In the genomic region with DNA sequence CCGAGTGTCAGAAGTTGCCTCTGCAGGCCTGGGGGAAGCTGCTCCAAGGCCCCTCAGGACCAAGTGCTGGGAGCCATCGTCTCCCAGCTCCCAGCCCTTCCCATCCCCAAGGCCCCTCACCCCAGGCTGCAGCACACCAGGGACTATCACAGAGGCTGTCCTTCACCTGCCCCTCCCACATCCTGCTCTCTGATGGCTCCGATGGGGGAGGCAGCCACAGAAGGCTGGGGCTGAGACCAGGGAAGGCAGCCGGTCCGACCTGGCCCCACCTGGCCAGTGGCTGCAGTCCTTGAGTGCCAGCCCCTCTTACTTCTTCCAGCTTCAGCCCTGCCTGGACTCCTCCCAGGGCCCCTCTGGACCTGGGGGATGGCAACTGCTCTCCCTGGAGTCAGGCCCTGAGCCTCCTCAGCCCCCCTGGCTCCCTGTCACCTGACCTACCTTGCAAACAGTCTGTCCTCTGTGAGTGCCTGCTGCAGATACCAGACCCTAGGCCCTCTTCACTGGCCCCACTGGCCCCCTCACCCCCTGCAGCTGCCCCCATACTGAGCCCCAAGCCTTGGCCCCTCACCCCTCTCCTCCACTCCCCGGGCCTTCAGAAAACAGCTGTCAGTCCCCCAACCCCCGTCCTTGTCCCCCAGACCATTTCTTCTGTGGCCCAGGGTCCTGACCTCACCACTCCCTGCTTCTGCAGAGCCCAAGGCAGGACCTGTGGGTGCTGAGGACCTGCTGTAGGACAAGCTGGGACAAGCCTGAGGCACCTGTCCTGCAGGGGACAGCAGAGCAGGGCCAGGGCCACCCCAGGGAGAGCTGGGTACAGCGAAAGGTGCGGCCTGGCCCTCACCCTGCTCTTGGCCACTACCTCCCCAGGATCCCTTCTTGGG, we compare ENCODE assay signal across 21 cellular contexts. TPM values are rescaled to one million over a fixed set of nuclear protein-coding genes. Genes with fewer than 3 reads are reported as not detected.
DNase-seq lines count a peak whose midpoint lies in the region; ATAC-seq and TF ChIP-seq lines count a peak whose summit lies in the region.
"Had no signal": no experiment of that assay in that cellular context is flagged by ENCODE, and none has a peak within 500 bp of the region (broad histone marks: within the 10 kb centered on the region; RNA-seq: fewer than 3 reads in every experiment).

No MANE protein-coding gene starts in this region.

- H4K5ac ChIP-seq in IMR-90 (ENCODE audit: low read depth, low read length) = no peak overlapping the region

- H3K9ac ChIP-seq in IMR-90 (ENCODE audit: low read depth, low read length) = no peak overlapping the region
- no peak overlapping the region for H3K9ac ChIP-seq in endodermal cell (ENCODE audit: extremely low read depth, low read length, poor library complexity, severe bottlenecking)
- no peak overlapping the region for H3K9ac ChIP-seq in trophoblast cell (ENCODE audit: low read length)

- POLR2A ChIA-PET in IMR-90 (lab: Charles Lee; ENCODE audit: unreplicated experiment) (interaction anchor here (1.3 kb wide), 1 partner anchor 12 kb away, joined by 4 read pairs; no protein-coding TSS in a partner anchor), OCI-LY7 (lab: Charles Lee) (no interaction called here)

- H2BK20ac ChIP-seq in IMR-90 (ENCODE audit: low read depth, low read length) = no peak overlapping the region

- TF ChIP-seq CTCF in IMR-90 (conservative IDR thresholded peaks at IDR 0.05; ENCODE audit: low read depth, low read length) (no peak), endodermal cell (conservative IDR thresholded peaks at IDR 0.05) (no peak), OCI-LY7 (conservative IDR thresholded peaks at IDR 0.05; ENCODE audit: low read length) (no peak)

- H3K4me2 ChIP-seq in IMR-90 (ENCODE audit: low read depth, low read length) = no peak overlapping the region
- no peak overlapping the region for H3K4me2 ChIP-seq in trophoblast cell (ENCODE audit: low read length)
- no peak overlapping the region for H3K4me2 ChIP-seq in OCI-LY7 (ENCODE audit: low read length)

- H2BK120ac ChIP-seq in IMR-90 (ENCODE audit: low read depth, low read length) (no peak overlapping the region), trophoblast cell (ENCODE audit: insufficient read depth, low read length, poor library complexity) (no peak overlapping the region)

- BruUV-seq in IMR-90 (replicated peaks; lab: Mats Ljungman, UMichigan) (no TSS peak), OCI-LY7 (replicated peaks; lab: Mats Ljungman, UMichigan) (no TSS peak)

- DNase-seq in activated naive CD4-positive, alpha-beta T cell treated with anti-CD3 and anti-CD28 coated beads, Interleukin-2, amount 10 ng/mL, durations not matched to agents 7 days and 5 days = no peak
- DNase-seq in activated naive CD4-positive, alpha-beta T cell treated with anti-CD3 and anti-CD28 coated beads, Interleukin-2, amount 50 U/mL, for 16 hours = no peak
- no peak for DNase-seq in IMR-90
- DNase-seq in endodermal cell = peak; percentile 74
- DNase-seq in trophoblast cell = no peak
- no peak for DNase-seq in stimulated activated CD4-positive, alpha-beta T cell treated with anti-CD3 and anti-CD28 coated beads, Interleukin-2, amount 100 ng/mL, for 24 hours
- no peak for DNase-seq in OCI-LY7 (ENCODE audit: low spot score)
- DNase-seq: adrenal gland; GOT3; heart left ventricle; Karpas-422; left ventricle myocardium superior; NCI-H187; right cardiac atrium; stimulated activated CD4-positive, alpha-beta T cell treated with anti-CD3 and anti-CD28 coated beads, Interleukin-15, amount 100 ng/mL, for 24 hours; substantia nigra had no signal

- no peaks in the 10 kb centered on the region for H3K36me3 Mint-ChIP-seq in activated naive CD4-positive, alpha-beta T cell treated with anti-CD3 and anti-CD28 coated beads, Interleukin-2, amount 10 ng/mL, durations not matched to agents 7 days and 5 days
- no peaks in the 10 kb centered on the region for H3K36me3 Mint-ChIP-seq in endodermal cell (ENCODE audit: low read depth)

- TF ChIP-seq RAD21 in IMR-90 (IDR thresholded peaks at IDR 0.05; ENCODE audit: low read length) = no peak

- no peak overlapping the region for H2BK12ac ChIP-seq in trophoblast cell (ENCODE audit: low read length)

- H2AK5ac ChIP-seq in IMR-90 (ENCODE audit: low read depth, low read length) = no peak overlapping the region
- H2AK5ac ChIP-seq in trophoblast cell (ENCODE audit: low read length) = no peak overlapping the region

- H2BK5ac ChIP-seq in IMR-90 (ENCODE audit: low read depth, low read length, poor library complexity, severe bottlenecking) (no peak overlapping the region), trophoblast cell (ENCODE audit: low read depth, low read length, poor library complexity) (no peak overlapping the region)

- no peak overlapping the region for H3K4me3 Mint-ChIP-seq in activated naive CD4-positive, alpha-beta T cell treated with anti-CD3 and anti-CD28 coated beads, Interleukin-2, amount 10 ng/mL, durations not matched to agents 7 days and 5 days
- H3K4me3 Mint-ChIP-seq in endodermal cell = no peak overlapping the region

- H3K4me1 ChIP-seq in IMR-90 (ENCODE audit: control insufficient read depth, insufficient read depth, low read length) (no peaks in the 10 kb centered on the region), endodermal cell (ENCODE audit: control insufficient read depth, insufficient read depth, low read length) (no peaks in the 10 kb centered on the region), trophoblast cell (ENCODE audit: control insufficient read depth in 1 of 2, insufficient read depth in 2 of 2, low read length in 2 of 2) (no peaks in the 10 kb centered on the region), OCI-LY7 (ENCODE audit: insufficient read depth, low read length, poor library complexity, severe bottlenecking) (no peaks in the 10 kb centered on the region)
- H3K4me1 ChIP-seq: adrenal gland, heart left ventricle had no signal

- H3K9me1 ChIP-seq in IMR-90 (ENCODE audit: insufficient read depth, low read length) = no peaks in the 10 kb centered on the region

- no peak overlapping the region for H3K56ac ChIP-seq in IMR-90 (ENCODE audit: extremely low read depth, insufficient read depth, low read length)

- no peaks in the 10 kb centered on the region for H3K9me3 ChIP-seq in IMR-90 (ENCODE audit: control insufficient read depth, insufficient read depth, low read length)
- H3K9me3 ChIP-seq in endodermal cell (ENCODE audit: control insufficient read depth, low read length) = no peaks in the 10 kb centered on the region
- H3K9me3 ChIP-seq in trophoblast cell (ENCODE audit: insufficient read depth, low read depth, low read length) = no peaks in the 10 kb centered on the region
- no peaks in the 10 kb centered on the region for H3K9me3 ChIP-seq in OCI-LY7 (ENCODE audit: low read length)
- H3K9me3 ChIP-seq: adrenal gland, heart left ventricle had no signal

- H3K27me3 ChIP-seq in IMR-90 (ENCODE audit: control insufficient read depth, insufficient read depth, low read length) = no peaks in the 10 kb centered on the region; the same call in 1 of the 2 replicates
- H3K27me3 ChIP-seq in endodermal cell (ENCODE audit: control insufficient read depth, insufficient read depth, low read length, poor library complexity, severe bottlenecking) = no peaks in the 10 kb centered on the region
- H3K27me3 ChIP-seq in trophoblast cell (ENCODE audit: insufficient read depth, low read length) = no peaks in the 10 kb centered on the region
- H3K27me3 ChIP-seq: adrenal gland had no signal

- no peak overlapping the region for H4K91ac ChIP-seq in IMR-90 (ENCODE audit: insufficient read depth, low read depth, low read length)
- peak overlapping the region; percentile 28 for H4K91ac ChIP-seq in trophoblast cell (ENCODE audit: low read depth, low read length)

- no peak overlapping the region for H4K12ac ChIP-seq in trophoblast cell (ENCODE audit: low read depth, low read length)

- H3K9me2 ChIP-seq in OCI-LY7 (ENCODE audit: insufficient read depth, low read length) = no peaks in the 10 kb centered on the region

- H2BK15ac ChIP-seq in IMR-90 (ENCODE audit: low read depth, low read length) = no peak overlapping the region

- H3K27ac ChIP-seq in IMR-90 (ENCODE audit: insufficient read depth, low read length) (no peak overlapping the region), endodermal cell (ENCODE audit: low read depth, low read length) (no peak overlapping the region), trophoblast cell (ENCODE audit: low read depth, low read length) (no peak overlapping the region), OCI-LY7 (ENCODE audit: low read depth, low read length, poor library complexity, severe bottlenecking) (no peak overlapping the region)
- H3K27ac ChIP-seq: adrenal gland, C4-2B, heart left ventricle had no signal

- H3K36me3 ChIP-seq in IMR-90 (ENCODE audit: control insufficient read depth, insufficient read depth, low read length) (no peaks in the 10 kb centered on the region), endodermal cell (ENCODE audit: control insufficient read depth, insufficient read depth, low read length) (no peaks in the 10 kb centered on the region), trophoblast cell (ENCODE audit: control insufficient read depth in 1 of 2, insufficient read depth in 2 of 2, low read length in 2 of 2) (no peaks in the 10 kb centered on the region), OCI-LY7 (ENCODE audit: insufficient read depth, low read length) (no peaks in the 10 kb centered on the region)
- H3K36me3 ChIP-seq: adrenal gland, heart left ventricle had no signal

- no peak overlapping the region for H3K23ac ChIP-seq in IMR-90 (ENCODE audit: low read depth, low read length)
- no peak overlapping the region for H3K23ac ChIP-seq in trophoblast cell (ENCODE audit: low read length)

- peaks cover 11% of the 10 kb centered on the region for H3K4me1 Mint-ChIP-seq in activated naive CD4-positive, alpha-beta T cell treated with anti-CD3 and anti-CD28 coated beads, Interleukin-2, amount 10 ng/mL, durations not matched to agents 7 days and 5 days
- peaks cover 2% of the 10 kb centered on the region for H3K4me1 Mint-ChIP-seq in endodermal cell

- dilution Hi-C loops in IMR-90 (cut with HindIII; ENCODE audit: low sequenced_read_pairs, unreplicated experiment) = no loop called here

- peak overlapping the region; percentile 24 for H3K27ac Mint-ChIP-seq in activated naive CD4-positive, alpha-beta T cell treated with anti-CD3 and anti-CD28 coated beads, Interleukin-2, amount 10 ng/mL, durations not matched to agents 7 days and 5 days
- H3K27ac Mint-ChIP-seq in endodermal cell = peak overlapping the region; percentile 80

- H3K4me3 ChIP-seq in IMR-90 (ENCODE audit: insufficient read depth, low read depth, low read length) (no peak overlapping the region), endodermal cell (ENCODE audit: low read length) (no peak overlapping the region), trophoblast cell (ENCODE audit: low read depth, low read length) (no peak overlapping the region), OCI-LY7 (ENCODE audit: low read depth, low read length, poor library complexity, severe bottlenecking) (no peak overlapping the region)
- H3K4me3 ChIP-seq: adrenal gland, heart left ventricle had no signal

- H4K20me1 ChIP-seq in IMR-90 (ENCODE audit: insufficient read depth, low read length) = no peaks in the 10 kb centered on the region
- H4K20me1 ChIP-seq in OCI-LY7 (ENCODE audit: insufficient read depth, low read length) = no peaks in the 10 kb centered on the region

- H3K14ac ChIP-seq in IMR-90 (replicated peaks; ENCODE audit: low read depth, low read length) (no peak overlapping the region), trophoblast cell (ENCODE audit: low read length) (no peak overlapping the region)

- peaks cover 33% of the 10 kb centered on the region for H3K27me3 Mint-ChIP-seq in activated naive CD4-positive, alpha-beta T cell treated with anti-CD3 and anti-CD28 coated beads, Interleukin-2, amount 10 ng/mL, durations not matched to agents 7 days and 5 days
- H3K27me3 Mint-ChIP-seq in endodermal cell (ENCODE audit: insufficient read depth) = no peaks in the 10 kb centered on the region

- H4K8ac ChIP-seq in IMR-90 (ENCODE audit: low read depth in 2 of 2, low read length in 2 of 2) (no peak overlapping the region), trophoblast cell (ENCODE audit: low read depth, low read length) (no peak overlapping the region)

- H2AK9ac ChIP-seq in IMR-90 (replicated peaks; ENCODE audit: low read depth, low read length, poor library complexity) = peak overlapping the region; percentile 65

- in situ Hi-C loops in IMR-90 (cut with MboI; ENCODE audit: low sequenced_read_pairs) = no loop called here

- peak overlapping the region; percentile 44 for H2AFZ ChIP-seq in IMR-90 (replicated peaks; ENCODE audit: low read length, poor library complexity)
- no peak overlapping the region for H2AFZ ChIP-seq in trophoblast cell (ENCODE audit: insufficient read depth, low read length, poor library complexity)
- H2AFZ ChIP-seq in OCI-LY7 (ENCODE audit: low read length) = no peak overlapping the region

- H3K79me1 ChIP-seq in IMR-90 (ENCODE audit: low read depth in 1 of 2, low read length in 2 of 2) = no peaks in the 10 kb centered on the region
- H3K79me1 ChIP-seq in trophoblast cell (ENCODE audit: low read length) = no peaks in the 10 kb centered on the region

- 36% methylated on average over 3 of the region's 9 CpGs; no CpG with 5 or more reads in 1 of the 2 experiments for WGBS in IMR-90 (ENCODE audit: extremely low coverage in 2 of 2, insufficient read length in 1 of 2), 2 experiments
- WGBS in endodermal cell (ENCODE audit: insufficient coverage in 1 of 2, insufficient read length in 1 of 2), 2 experiments = 79 to 89% methylated on average over 2 to 9 of the region's 9 CpGs
- no CpG with 5 or more reads among the region's 9 CpGs for WGBS in trophoblast cell (ENCODE audit: extremely low coverage, insufficient coverage, insufficient read length)

- no peaks in the 10 kb centered on the region for H3K9me3 Mint-ChIP-seq in activated naive CD4-positive, alpha-beta T cell treated with anti-CD3 and anti-CD28 coated beads, Interleukin-2, amount 10 ng/mL, durations not matched to agents 7 days and 5 days
- no peaks in the 10 kb centered on the region for H3K9me3 Mint-ChIP-seq in endodermal cell

- CTCF ChIA-PET in activated naive CD4-positive, alpha-beta T cell treated with anti-CD3 and anti-CD28 coated beads, Interleukin-2, amount 10 ng/mL, durations not matched to agents 7 days and 5 days (lab: Charles Lee) = no interaction called here
- CTCF ChIA-PET in IMR-90 (lab: Yijun Ruan, JAX) (no interaction called here), OCI-LY7 (lab: Charles Lee; ENCODE audit: unreplicated experiment) (no interaction called here)

- 0 out of 2 replicates have a peak, but pooled peaks have one; percentile 25 for ATAC-seq in IMR-90 (ENCODE audit: low read depth)
- no peak for ATAC-seq in GM19035 (IDR thresholded peaks at IDR 0.05; ENCODE audit: unreplicated experiment)
- ATAC-seq: activated CD4-positive, CD25-positive, alpha-beta regulatory T cell treated with anti-CD3 and anti-CD28 coated beads, Interleukin-2, amount 50 U/mL, for 24 hours; heart left ventricle; left ventricle myocardium superior; right cardiac atrium had no signal

- no peak overlapping the region for H3K4ac ChIP-seq in IMR-90 (ENCODE audit: low read depth, low read length)
- H3K4ac ChIP-seq in trophoblast cell (ENCODE audit: low read depth, low read length) = no peak overlapping the region

- intact Hi-C loops in IMR-90 (cut with micrococcal nuclease) (no loop called here), OCI-LY7 (cut with micrococcal nuclease; ENCODE audit: unreplicated experiment) (no loop called here)

- H3K18ac ChIP-seq in IMR-90 (ENCODE audit: low read depth, low read length) = no peak overlapping the region
- H3K18ac ChIP-seq in trophoblast cell (ENCODE audit: low read length) = no peak overlapping the region

- TF ChIP-seq POLR2A in IMR-90 (IDR thresholded peaks at IDR 0.05; ENCODE audit: low read depth, low read length) = no peak

- H3K79me2 ChIP-seq in trophoblast cell (ENCODE audit: control insufficient read depth, insufficient read depth, low read length, poor library complexity) (no peaks in the 10 kb centered on the region), OCI-LY7 (ENCODE audit: insufficient read depth, low read depth, low read length) (no peaks in the 10 kb centered on the region)

RNA-seq across cellular contexts. Expression of a gene that starts 12.6 kb away (rescaled TPM):
- total RNA-seq in IMR-90 (2012; rRNA removed) = 20.3 and 21.1 TPM in 2 replicates
- polyA plus RNA-seq in IMR-90 (2012; rRNA removed) = 300 and 301 TPM in 2 replicates
- 57.1 and 150 TPM in 2 replicates for polyA plus RNA-seq in IMR-90 (2012; cell fraction: cytosol; rRNA removed)
- 949 and 1,549 TPM in 2 replicates for polyA plus RNA-seq in IMR-90 (2012; cell fraction: nucleus; rRNA removed; ENCODE audit: low replicate concordance)
- total RNA-seq in endodermal cell = 100 to 1,000 TPM; 843 to 876 TPM
- polyA plus RNA-seq in endodermal cell (2013, experiment 1 of 2) = 625 TPM
- polyA plus RNA-seq in endodermal cell (2013, experiment 2 of 2) = 517 TPM
- 472 and 481 TPM in 2 replicates for polyA plus RNA-seq in trophoblast cell (2013)
- total RNA-seq in OCI-LY7 (2014; rRNA removed; shearing (Covaris generic)) = 206 and 208 TPM in 2 replicates
- total RNA-seq in OCI-LY7 (2022) = 819 and 825 TPM in 2 replicates

RNA-seq across cellular contexts. Expression of a gene that starts 19.8 kb away (rescaled TPM):
- under 0.01 TPM in 2 replicates for total RNA-seq in IMR-90 (2012; rRNA removed)
- polyA plus RNA-seq in IMR-90 (2012; rRNA removed) = 0.58 and 0.83 TPM in 2 replicates
- polyA plus RNA-seq in IMR-90 (2012; cell fraction: cytosol; rRNA removed) = 0.86 and 1.1 TPM in 2 replicates
- 2.5 and 3.2 TPM in 2 replicates for polyA plus RNA-seq in IMR-90 (2012; cell fraction: nucleus; rRNA removed; ENCODE audit: low replicate concordance)
- total RNA-seq in endodermal cell = 1 to 10 TPM; 3.7 to 4.2 TPM
- polyA plus RNA-seq in endodermal cell (2013, experiment 1 of 2) = 4.2 TPM
- 2.7 TPM for polyA plus RNA-seq in endodermal cell (2013, experiment 2 of 2)
- 0.90 and 1.0 TPM in 2 replicates for polyA plus RNA-seq in trophoblast cell (2013)
- 1.3 and 2.7 TPM in 2 replicates for total RNA-seq in OCI-LY7 (2014; rRNA removed; shearing (Covaris generic))
- 5.7 and 7.7 TPM in 2 replicates for total RNA-seq in OCI-LY7 (2022)

RNA-seq across cellular contexts. Expression of a gene that starts 37.3 kb away (rescaled TPM):
- total RNA-seq in IMR-90 (2012; rRNA removed) = 225 and 5,859 TPM in 2 replicates
- polyA plus RNA-seq in IMR-90 (2012; rRNA removed) = 442 and 481 TPM in 2 replicates
- 442 and 479 TPM in 2 replicates for polyA plus RNA-seq in IMR-90 (2012; cell fraction: cytosol; rRNA removed)
- polyA plus RNA-seq in IMR-90 (2012; cell fraction: nucleus; rRNA removed; ENCODE audit: low replicate concordance) = 142 and 174 TPM in 2 replicates
- 100 to 1,000 TPM; 264 to 272 TPM for total RNA-seq in endodermal cell
- polyA plus RNA-seq in endodermal cell (2013, experiment 1 of 2) = 227 TPM
- 216 TPM for polyA plus RNA-seq in endodermal cell (2013, experiment 2 of 2)
- 100 TPM in 2 replicates for polyA plus RNA-seq in trophoblast cell (2013)
- total RNA-seq in OCI-LY7 (2014; rRNA removed; shearing (Covaris generic)) = 282 and 285 TPM in 2 replicates
- 204 and 209 TPM in 2 replicates for total RNA-seq in OCI-LY7 (2022)

RNA-seq across cellular contexts. Expression of a gene that starts 47.6 kb away (rescaled TPM):
- total RNA-seq in IMR-90 (2012; rRNA removed) (not detected in 2 replicates), endodermal cell (under 1 TPM in 1 of 2 donors, not detected in 1; 0.35 TPM), OCI-LY7 (2022) (not detected in 2 replicates)
- polyA plus RNA-seq in IMR-90 (2012; rRNA removed) = not detected in 2 replicates
- not detected in 2 replicates for polyA plus RNA-seq in IMR-90 (2012; cell fraction: cytosol; rRNA removed)
- polyA plus RNA-seq in IMR-90 (2012; cell fraction: nucleus; rRNA removed; ENCODE audit: low replicate concordance) = not detected in 2 replicates
- 0.36 TPM for polyA plus RNA-seq in endodermal cell (2013, experiment 1 of 2)
- 0.41 TPM for polyA plus RNA-seq in endodermal cell (2013, experiment 2 of 2)
- polyA plus RNA-seq in trophoblast cell (2013) = not detected in 2 replicates
- total RNA-seq in OCI-LY7 (2014; rRNA removed; shearing (Covaris generic)) = not detected in 2 replicates
- total RNA-seq: adrenal gland, endothelial cell of umbilical vein, heart left ventricle, left ventricle myocardium superior, omental fat pad, right cardiac atrium had no signal
- polyA plus RNA-seq: adrenal gland, endothelial cell of umbilical vein, heart left ventricle, right cardiac atrium had no signal

RNA-seq across cellular contexts. Expression of a gene that starts 57.5 kb away (rescaled TPM):
- total RNA-seq in IMR-90 (2012; rRNA removed) (17.2 and 19.4 TPM in 2 replicates), endodermal cell (10 to 100 TPM; 29.8 to 32.6 TPM), OCI-LY7 (2022) (25.2 and 25.8 TPM in 2 replicates)
- 38.9 and 56.2 TPM in 2 replicates for polyA plus RNA-seq in IMR-90 (2012; rRNA removed)
- 31.6 and 39.2 TPM in 2 replicates for polyA plus RNA-seq in IMR-90 (2012; cell fraction: cytosol; rRNA removed)
- polyA plus RNA-seq in IMR-90 (2012; cell fraction: nucleus; rRNA removed; ENCODE audit: low replicate concordance) = 21.2 and 23.8 TPM in 2 replicates
- 26.2 TPM for polyA plus RNA-seq in endodermal cell (2013, experiment 1 of 2)
- 27.1 TPM for polyA plus RNA-seq in endodermal cell (2013, experiment 2 of 2)
- polyA plus RNA-seq in trophoblast cell (2013) = 61.6 and 64.8 TPM in 2 replicates
- total RNA-seq in OCI-LY7 (2014; rRNA removed; shearing (Covaris generic)) = 18.9 and 34.6 TPM in 2 replicates
